ENCODE assay signal across 8 cellular contexts in genomic region chr2:231514951-231515297, GRCh38. TPM values are rescaled to one million over a fixed set of nuclear protein-coding genes. Genes with fewer than 3 reads are reported as not detected.
DNase-seq lines count a peak whose midpoint lies in the region; ATAC-seq and TF ChIP-seq lines count a peak whose summit lies in the region.

No MANE protein-coding gene starts in this region.

- WGBS in heart right ventricle, 2 donors: 21 to 26% methylated on average over 7 of the region's 7 CpGs

- DNase-seq in heart right ventricle: no peak
- no peak for DNase-seq in Right ventricle myocardium superior
- DNase-seq in astrocyte of the spinal cord (ENCODE audit: low read depth, low spot score): peak; percentile 19
- DNase-seq in memory B cell (ENCODE audit: low spot score in 2 of 2): no peak
- no peak for DNase-seq in uterus
- no peak for DNase-seq in activated effector memory CD4-positive, alpha-beta T cell treated with anti-CD3 and anti-CD28 coated beads, Interleukin-2, amount 50 U/mL, for 16 hours
- no peak for DNase-seq in HPDE6-E6E7 (ENCODE audit: extremely low spot score)

- no peaks in the 10 kb centered on the region for H3K9me3 Mint-ChIP-seq in memory B cell

- peak overlapping the region; percentile 44 to 90 (median 87) for H3K27ac ChIP-seq in heart right ventricle
- H3K27ac ChIP-seq in uterus: peak overlapping the region; percentile 88 to 93

- no peaks in the 10 kb centered on the region for H3K27me3 Mint-ChIP-seq in memory B cell

- TF ChIP-seq POLR2A in uterus (IDR thresholded peaks at IDR 0.05): no peak

- no peaks in the 10 kb centered on the region for H3K36me3 Mint-ChIP-seq in memory B cell

- TF ChIP-seq CTCF in heart right ventricle (IDR thresholded peaks at IDR 0.05) (no peak), astrocyte of the spinal cord (IDR thresholded peaks at IDR 0.05; ENCODE audit: low read depth, low read length) (no peak), uterus (IDR thresholded peaks at IDR 0.05) (no peak)

- in situ Hi-C loops in astrocyte of the spinal cord (cut with HindIII; ENCODE audit: low sequenced_read_pairs): no loop called here

- H3K36me3 ChIP-seq in heart right ventricle: no peaks in the 10 kb centered on the region
- H3K36me3 ChIP-seq in uterus: no peaks in the 10 kb centered on the region

- peaks cover 0 to 29% (median 12%) of the 10 kb centered on the region in 9 donors for H3K4me1 ChIP-seq in heart right ventricle
- no peaks in the 10 kb centered on the region for H3K4me1 ChIP-seq in uterus

- H3K4me1 Mint-ChIP-seq in memory B cell: peaks cover 6% of the 10 kb centered on the region

- peak overlapping the region; percentile 98 for H3K27ac Mint-ChIP-seq in memory B cell

- ATAC-seq in heart right ventricle (peak in 1 of 8 donors; percentile 2), Right ventricle myocardium superior (ENCODE audit: poor library complexity) (no peak), memory B cell (ENCODE audit: low read depth) (no peak), HG03378 (IDR thresholded peaks at IDR 0.05; ENCODE audit: unreplicated experiment) (no peak)

- intact Hi-C loops in heart right ventricle (cut with DNase I): loop anchor here in 8 of 10 donors (2.0 to 10.0 kb wide), 6 partner anchors 42 to 210 kb away; no protein-coding TSS in a partner anchor
- intact Hi-C loops in Right ventricle myocardium superior (cut with DNase I): loop anchor here (5.0 kb wide), 1 partner anchor 87 kb away; no protein-coding TSS in a partner anchor
- intact Hi-C loops in uterus (cut with DNase I; ENCODE audit: low total_unique reads): no loop called here

- H3K27me3 ChIP-seq in heart right ventricle: no peaks in the 10 kb centered on the region
- H3K27me3 ChIP-seq in uterus: no peaks in the 10 kb centered on the region

- H3K9me3 ChIP-seq in heart right ventricle (no peaks in the 10 kb centered on the region), uterus (no peaks in the 10 kb centered on the region)

- peak overlapping the region; percentile 94 for H3K4me3 Mint-ChIP-seq in memory B cell

- H3K4me3 ChIP-seq in heart right ventricle (peak overlapping the region; percentile 63 to 89 (median 78)), astrocyte of the spinal cord (ENCODE audit: low read depth, low read length) (peak overlapping the region; percentile 86), uterus (peak overlapping the region; percentile 79 to 90)

RNA-seq across cellular contexts. Expression of gene NMUR1, which starts 15.3 kb away (rescaled TPM):
- total RNA-seq in heart right ventricle (under 1 TPM in 9 of 10 donors, not detected in 1; 0.21 to 0.82 (median 0.35) TPM), Right ventricle myocardium superior (0.22 TPM), uterus (under 1 TPM in 2 of 4 donors, not detected in 2; 0.41 to 0.67 TPM)
- polyA plus RNA-seq in heart right ventricle: under 1 TPM; 0.10 to 0.37 TPM

RNA-seq across cellular contexts. Expression of gene NCL, which starts 50.6 kb away (rescaled TPM):
- total RNA-seq in heart right ventricle (100 to 1,000 TPM; 237 to 363 (median 308) TPM), Right ventricle myocardium superior (190 TPM), uterus (100 to 1,000 TPM in 2 of 4 donors, 10 to 100 TPM in 2; 68.8 to 429 (median 129) TPM)
- 100 to 1,000 TPM; 127 to 171 TPM for polyA plus RNA-seq in heart right ventricle
